Comparison of ENCODE assay signal across 22 cellular contexts in genomic region chr22:30777589-30777988, GRCh38.
"Had no signal": no experiment of that assay in that cellular context is flagged by ENCODE, and none has a peak within 500 bp of the region (broad histone marks: within the 10 kb centered on the region; RNA-seq: fewer than 3 reads in every experiment).

No MANE protein-coding gene starts in this region.

- DNase-seq: activated B cell treated with CpG ODN at 0.5 μM for 24 hours; activated CD4-positive, alpha-beta memory T cell treated with anti-CD3 and anti-CD28 coated beads, Interleukin-2, amount 10 ng/mL, durations not matched to agents 7 days and 5 days; activated CD4-positive, alpha-beta T cell treated with anti-CD3 and anti-CD28 coated beads for 4 hours; activated CD8-positive, alpha-beta memory T cell treated with anti-CD3 and anti-CD28 coated beads, Interleukin-2, amount 10 ng/mL, durations not matched to agents 7 days and 5 days; activated naive CD4-positive, alpha-beta T cell treated with Interleukin-2 at 50 U/mL for 16 hours; activated naive CD8-positive, alpha-beta T cell treated with anti-CD3 and anti-CD28 coated beads, Interleukin-2, amount 50 U/mL, for 24 hours; activated T-cell treated with anti-CD3 and anti-CD28 coated beads, Interleukin-2, amount 50 U/mL, for 1 hour; gastrocnemius medialis; left ventricle myocardium inferior; mammary epithelial cell; naive thymus-derived CD4-positive, alpha-beta T cell; pancreas; sigmoid colon; stimulated activated CD4-positive, alpha-beta T cell treated with anti-CD3 and anti-CD28 coated beads, Interleukin-12 subunit alpha, Interleukin-12 subunit beta, amount 100 ng/mL, for 4 hours; stimulated activated CD4-positive, alpha-beta T cell treated with anti-CD3 and anti-CD28 coated beads, Interleukin-1b, Interleukin-23, amount 100 ng/mL, for 48 hours; stimulated activated CD8-positive, alpha-beta memory T cell treated with anti-CD3 and anti-CD28 coated beads, Interleukin-4, amount 100 ng/mL, for 48 hours; stimulated activated naive CD4-positive, alpha-beta T cell; upper lobe of right lung had no signal

- H3K4me1 ChIP-seq: breast epithelium, gastrocnemius medialis, pancreas, sigmoid colon, upper lobe of right lung had no signal

- ATAC-seq: activated CD8-positive, alpha-beta memory T cell treated with anti-CD3 and anti-CD28 coated beads, Interleukin-2, amount 10 ng/mL, durations not matched to agents 7 days and 5 days; activated naive CD8-positive, alpha-beta T cell treated with anti-CD3 and anti-CD28 coated beads, Interleukin-2, amount 50 U/mL, for 24 hours; activated T-helper 17 cell treated with anti-CD3 and anti-CD28 coated beads, Interleukin-2, amount 50 U/mL, for 72 hours; gastrocnemius medialis; naive thymus-derived CD4-positive, alpha-beta T cell; pancreas; upper lobe of right lung had no signal

- H3K27ac ChIP-seq: breast epithelium, coronary artery, gastrocnemius medialis, left ventricle myocardium inferior, neutrophil, pancreas, sigmoid colon, upper lobe of right lung had no signal

- H3K4me1 Mint-ChIP-seq: activated B cell treated with CpG ODN at 0.5 μM for 24 hours had no signal

- H3K9me3 ChIP-seq: breast epithelium, gastrocnemius medialis, left ventricle myocardium inferior, neutrophil, pancreas, sigmoid colon, upper lobe of right lung had no signal

- H3K4me3 Mint-ChIP-seq: activated B cell treated with CpG ODN at 0.5 μM for 24 hours; activated CD4-positive, alpha-beta memory T cell treated with anti-CD3 and anti-CD28 coated beads, Interleukin-2, amount 10 ng/mL, durations not matched to agents 7 days and 5 days; activated CD8-positive, alpha-beta memory T cell treated with anti-CD3 and anti-CD28 coated beads, Interleukin-2, amount 10 ng/mL, durations not matched to agents 7 days and 5 days; activated naive CD8-positive, alpha-beta T cell treated with anti-CD3 and anti-CD28 coated beads, Interleukin-2, amount 50 U/mL, for 24 hours; activated T-helper 17 cell treated with anti-CD3 and anti-CD28 coated beads, Interleukin-2, amount 50 U/mL, for 72 hours; naive thymus-derived CD4-positive, alpha-beta T cell had no signal

- H3K36me3 ChIP-seq: breast epithelium, gastrocnemius medialis, left ventricle myocardium inferior, neutrophil, pancreas, sigmoid colon, upper lobe of right lung had no signal

- H3K27me3 ChIP-seq: breast epithelium, gastrocnemius medialis, pancreas, sigmoid colon, upper lobe of right lung had no signal

- H3K4me3 ChIP-seq: breast epithelium, coronary artery, gastrocnemius medialis, left ventricle myocardium inferior, pancreas, sigmoid colon, upper lobe of right lung had no signal

- H3K27ac Mint-ChIP-seq: activated B cell treated with CpG ODN at 0.5 μM for 24 hours; activated CD4-positive, alpha-beta memory T cell treated with anti-CD3 and anti-CD28 coated beads, Interleukin-2, amount 10 ng/mL, durations not matched to agents 7 days and 5 days; activated naive CD8-positive, alpha-beta T cell treated with anti-CD3 and anti-CD28 coated beads, Interleukin-2, amount 50 U/mL, for 24 hours; activated T-helper 17 cell treated with anti-CD3 and anti-CD28 coated beads, Interleukin-2, amount 50 U/mL, for 72 hours had no signal

- H3K27me3 Mint-ChIP-seq: activated CD4-positive, alpha-beta memory T cell treated with anti-CD3 and anti-CD28 coated beads, Interleukin-2, amount 10 ng/mL, durations not matched to agents 7 days and 5 days; activated CD8-positive, alpha-beta memory T cell treated with anti-CD3 and anti-CD28 coated beads, Interleukin-2, amount 10 ng/mL, durations not matched to agents 7 days and 5 days had no signal

- H3K36me3 Mint-ChIP-seq: activated CD8-positive, alpha-beta memory T cell treated with anti-CD3 and anti-CD28 coated beads, Interleukin-2, amount 10 ng/mL, durations not matched to agents 7 days and 5 days; naive thymus-derived CD4-positive, alpha-beta T cell had no signal

- H3K9me3 Mint-ChIP-seq: activated B cell treated with CpG ODN at 0.5 μM for 24 hours; activated CD4-positive, alpha-beta memory T cell treated with anti-CD3 and anti-CD28 coated beads, Interleukin-2, amount 10 ng/mL, durations not matched to agents 7 days and 5 days; activated naive CD8-positive, alpha-beta T cell treated with anti-CD3 and anti-CD28 coated beads, Interleukin-2, amount 50 U/mL, for 24 hours; naive thymus-derived CD4-positive, alpha-beta T cell had no signal
